11 cellular contexts compared by ENCODE assay signal in the genomic region with DNA sequence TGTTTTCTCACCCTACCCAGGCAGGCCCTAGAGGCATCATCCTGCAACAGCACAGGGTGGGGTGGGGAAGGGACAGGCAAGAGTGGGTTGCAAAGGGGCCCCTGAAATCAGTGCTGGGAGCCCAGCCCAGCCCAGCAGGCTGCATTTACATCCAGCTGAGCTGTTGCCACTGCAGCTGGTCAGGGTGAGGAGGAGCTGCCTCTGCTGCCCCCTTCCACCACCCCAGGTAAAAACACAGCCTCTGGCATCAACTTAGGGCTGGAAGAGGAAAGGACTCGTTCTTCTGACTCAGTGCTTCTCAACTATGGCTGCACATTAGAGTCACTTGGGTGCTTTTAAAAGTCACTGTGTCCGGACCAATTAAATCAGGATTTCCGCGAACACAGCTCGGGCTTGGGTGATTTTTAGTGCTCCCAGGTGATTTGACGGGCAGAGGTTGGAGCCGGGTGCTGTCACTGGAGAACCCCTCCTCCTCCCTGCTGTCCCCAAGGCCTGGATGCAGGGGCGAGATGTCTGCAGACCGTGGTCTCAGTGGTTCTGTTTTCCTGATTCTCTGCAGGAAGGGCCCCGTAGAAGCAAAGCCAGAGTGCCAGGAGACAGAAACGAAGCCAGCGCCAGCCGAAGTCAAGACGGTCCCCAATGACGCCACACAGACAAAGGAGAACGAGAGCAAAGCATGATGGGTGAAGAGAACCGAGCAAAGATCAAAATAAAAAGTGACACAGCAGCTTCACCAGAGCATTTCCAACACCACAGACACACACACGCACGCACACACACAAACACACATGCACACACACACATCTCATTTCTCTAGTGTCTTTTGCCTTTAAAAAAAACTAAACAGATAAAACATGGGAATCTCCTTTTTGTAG. TPM values are rescaled to one million over a fixed set of nuclear protein-coding genes. Genes with fewer than 3 reads are reported as not detected.
DNase-seq lines count a peak whose midpoint lies in the region; TF ChIP-seq lines count a peak whose summit lies in the region.
"Had no signal": no experiment of that assay in that cellular context is flagged by ENCODE, and none has a peak within 500 bp of the region (broad histone marks: within the 10 kb centered on the region; RNA-seq: fewer than 3 reads in every experiment).

No MANE protein-coding gene starts in this region.

- H3K27ac Mint-ChIP-seq in activated T-helper 2 cell treated with anti-CD3 and anti-CD28 coated beads, Interferon-gamma antibody, Interleukin-2, Interleukin-4, amounts not matched to agents 10 μg/mL and 5 μg/mL and 100 μg/mL, durations not matched to agents 14 hours and 24 hours and 36 hours = no peak overlapping the region

- no TSS peak for BruUV-seq in A673 (replicated peaks; lab: Mats Ljungman, UMichigan)

- H3K4me3 ChIP-seq in A673 (ENCODE audit: low read depth, low read length, poor library complexity, severe bottlenecking) (no peak overlapping the region), H7 (ENCODE audit: insufficient read depth, low read depth, low read length) (no peak overlapping the region), colonic mucosa (no peak overlapping the region)
- H3K4me3 ChIP-seq: sigmoid colon had no signal

- H3K9me3 ChIP-seq in A673 (ENCODE audit: low read depth, low read length, poor library complexity, severe bottlenecking) = no peaks in the 10 kb centered on the region
- H3K9me3 ChIP-seq in colonic mucosa = no peaks in the 10 kb centered on the region
- H3K9me3 ChIP-seq: sigmoid colon had no signal

- no peaks in the 10 kb centered on the region for H3K36me3 ChIP-seq in A673 (ENCODE audit: insufficient read depth, low read length, poor library complexity, severe bottlenecking)
- no peaks in the 10 kb centered on the region for H3K36me3 ChIP-seq in H7 (replicated peaks; ENCODE audit: control insufficient read depth, insufficient read depth, low read length)
- H3K36me3 ChIP-seq in colonic mucosa = no peaks in the 10 kb centered on the region
- H3K36me3 ChIP-seq: sigmoid colon had no signal

- TF ChIP-seq CTCF in A673 (conservative IDR thresholded peaks at IDR 0.05; ENCODE audit: low read depth, low read length) = peak; percentile 37; the same call in 1 of the 2 replicates
- peak; percentile 35 for TF ChIP-seq CTCF in VCaP (conservative IDR thresholded peaks at IDR 0.05)
- no peak for TF ChIP-seq CTCF in colonic mucosa (IDR thresholded peaks at IDR 0.05)

- H3K27me3 Mint-ChIP-seq in activated T-helper 2 cell treated with anti-CD3 and anti-CD28 coated beads, Interferon-gamma antibody, Interleukin-2, Interleukin-4, amounts not matched to agents 10 μg/mL and 5 μg/mL and 100 μg/mL, durations not matched to agents 14 hours and 24 hours and 36 hours (ENCODE audit: low read depth) = no peaks in the 10 kb centered on the region

- no peaks in the 10 kb centered on the region for H3K9me3 Mint-ChIP-seq in activated T-helper 2 cell treated with anti-CD3 and anti-CD28 coated beads, Interferon-gamma antibody, Interleukin-2, Interleukin-4, amounts not matched to agents 10 μg/mL and 5 μg/mL and 100 μg/mL, durations not matched to agents 14 hours and 24 hours and 36 hours
- H3K9me3 Mint-ChIP-seq: CD4-positive, alpha-beta memory T cell had no signal

- H3K4me1 Mint-ChIP-seq in activated T-helper 2 cell treated with anti-CD3 and anti-CD28 coated beads, Interferon-gamma antibody, Interleukin-2, Interleukin-4, amounts not matched to agents 10 μg/mL and 5 μg/mL and 100 μg/mL, durations not matched to agents 14 hours and 24 hours and 36 hours (ENCODE audit: low read depth) = peaks cover 3% of the 10 kb centered on the region
- H3K4me1 Mint-ChIP-seq: CD4-positive, alpha-beta memory T cell had no signal

- H3K27ac ChIP-seq in A673 (ENCODE audit: low read depth, low read length, poor library complexity, severe bottlenecking) (no peak overlapping the region), VCaP (no peak overlapping the region), colonic mucosa (no peak overlapping the region)
- H3K27ac ChIP-seq: sigmoid colon had no signal

- POLR2A ChIA-PET in A673 (lab: Charles Lee; ENCODE audit: low non-redundant PET) = no interaction called here

- no peaks in the 10 kb centered on the region for H3K4me1 ChIP-seq in A673 (ENCODE audit: insufficient read depth, low read length, poor library complexity, severe bottlenecking)
- H3K4me1 ChIP-seq in colonic mucosa = no peaks in the 10 kb centered on the region
- H3K4me1 ChIP-seq: sigmoid colon had no signal

- CTCF ChIA-PET in A673 (lab: Charles Lee) = interaction anchor here (0.7 kb wide), 1 partner anchor 1762 kb away, joined by 4 read pairs; no protein-coding TSS in a partner anchor

- H3K27me3 ChIP-seq in A673 (replicated peaks; ENCODE audit: insufficient read depth, low read depth, low read length, poor library complexity) (no peaks in the 10 kb centered on the region), H7 (ENCODE audit: control insufficient read depth, insufficient read depth, low read length) (no peaks in the 10 kb centered on the region), colonic mucosa (no peaks in the 10 kb centered on the region)
- H3K27me3 ChIP-seq: sigmoid colon had no signal

- no peak overlapping the region for H3K4me3 Mint-ChIP-seq in activated T-helper 2 cell treated with anti-CD3 and anti-CD28 coated beads, Interferon-gamma antibody, Interleukin-2, Interleukin-4, amounts not matched to agents 10 μg/mL and 5 μg/mL and 100 μg/mL, durations not matched to agents 14 hours and 24 hours and 36 hours (ENCODE audit: low read depth)
- H3K4me3 Mint-ChIP-seq: CD4-positive, alpha-beta memory T cell had no signal

- H3K36me3 Mint-ChIP-seq in activated T-helper 2 cell treated with anti-CD3 and anti-CD28 coated beads, Interferon-gamma antibody, Interleukin-2, Interleukin-4, amounts not matched to agents 10 μg/mL and 5 μg/mL and 100 μg/mL, durations not matched to agents 14 hours and 24 hours and 36 hours (ENCODE audit: low read depth) = no peaks in the 10 kb centered on the region
- H3K36me3 Mint-ChIP-seq: CD4-positive, alpha-beta memory T cell had no signal

- intact Hi-C loops in A673 (cut with micrococcal nuclease; ENCODE audit: unreplicated experiment) (no loop called here), colonic mucosa (cut with DNase I) (no loop called here)
- intact Hi-C loops in activated T-helper 2 cell treated with anti-CD3 and anti-CD28 coated beads, Interferon-gamma antibody, Interleukin-2, Interleukin-4, amounts not matched to agents 10 μg/mL and 5 μg/mL and 100 μg/mL, durations not matched to agents 14 hours and 24 hours and 36 hours (cut with micrococcal nuclease) = no loop called here

- DNase-seq in A673 (ENCODE audit: low spot score) = no peak
- DNase-seq in H7 = peak; percentile 72
- DNase-seq in islet precursor cell = peak; percentile 77
- DNase-seq in colonic mucosa = no peak
- DNase-seq in cerebellar nuclear complex (lab: John Stamatoyannopoulos, UW) = no peak
- DNase-seq in SHP77 treated with DMSO at 0.1 percent for 48 hours (lab: John Stamatoyannopoulos, UW) = no peak
- DNase-seq in activated T-helper 2 cell treated with anti-CD3 and anti-CD28 coated beads, Interferon-gamma antibody, Interleukin-2, Interleukin-4, amounts not matched to agents 10 μg/mL and 5 μg/mL and 100 μg/mL, durations not matched to agents 14 hours and 24 hours and 36 hours (ENCODE audit: low spot score) = no peak
- DNase-seq: CD4-positive, alpha-beta memory T cell; NCI-H2107; sigmoid colon had no signal

- H3K9ac ChIP-seq in colonic mucosa (ENCODE audit: low read depth in 2 of 2, low read length in 2 of 2) = no peak overlapping the region

RNA-seq across cellular contexts. Expression of a gene that starts 39.4 kb away (rescaled TPM):
- total RNA-seq in A673 (2021) = not detected in 2 replicates
- total RNA-seq in H7 (2014; rRNA removed; shearing (Covaris generic)) = 5.9 and 10.3 TPM in 2 replicates
- 10 to 100 TPM; 11.1 to 21.3 TPM for total RNA-seq in colonic mucosa
- total RNA-seq in activated T-helper 2 cell treated with anti-CD3 and anti-CD28 coated beads, Interferon-gamma antibody, Interleukin-2, Interleukin-4, amounts not matched to agents 10 μg/mL and 5 μg/mL and 100 μg/mL, durations not matched to agents 14 hours and 24 hours and 36 hours = 7.0 and 11.4 TPM in 2 replicates

Comparison
In these comparisons a context has a peak if more than half of its experiments do, and no peak if none do; other contexts are left out.
1. DNase-seq: peak in H7 (single experiment) and islet precursor cell (single experiment); none in A673 (single experiment), colonic mucosa (single experiment), cerebellar nuclear complex (0 of 2), SHP77 treated with DMSO at 0.1 percent for 48 hours (single experiment) and activated T-helper 2 cell treated with anti-CD3 and anti-CD28 coated beads, Interferon-gamma antibody, Interleukin-2, Interleukin-4, amounts not matched to agents 10 μg/mL and 5 μg/mL and 100 μg/mL, durations not matched to agents 14 hours and 24 hours and 36 hours (single experiment).